In genomic region chr9:114894206-114894605, GRCh38 we compare ENCODE assay signal across 10 cellular contexts. TPM values are rescaled to one million over a fixed set of nuclear protein-coding genes. Genes with fewer than 3 reads are reported as not detected.
DNase-seq lines count a peak whose midpoint lies in the region; ATAC-seq, FAIRE-seq and TF ChIP-seq lines count a peak whose summit lies in the region.
"Had no signal": no experiment of that assay in that cellular context is flagged by ENCODE, and none has a peak within 500 bp of the region (broad histone marks: within the 10 kb centered on the region; RNA-seq: fewer than 3 reads in every experiment).

No MANE protein-coding gene starts in this region.

- CTCF ChIA-PET in activated CD4-positive, alpha-beta T cell treated with anti-CD3 and anti-CD28 coated beads, Interleukin-2, amount 10 ng/mL, durations not matched to agents 7 days and 5 days (lab: Charles Lee): interaction anchor here (0.6 to 1.3 kb wide), 4 partner anchors 15 to 240 kb away, joined by 3 to 4 read pairs (median 4); no protein-coding TSS in a partner anchor
- CTCF ChIA-PET in endothelial cell of umbilical vein (lab: Charles Lee): interaction anchor here (1.0 to 6.9 kb wide), 3 partner anchors 14 to 115 kb away, joined by 3 to 81 read pairs (median 8); no protein-coding TSS in a partner anchor

- DNase-seq in activated CD4-positive, alpha-beta T cell treated with anti-CD3 and anti-CD28 coated beads, Interleukin-2, amount 10 ng/mL, durations not matched to agents 7 days and 5 days: no peak
- no peak for DNase-seq in activated CD4-positive, alpha-beta T cell treated with anti-CD3 and anti-CD28 coated beads for 4 hours
- DNase-seq in Peyer's patch (no peak), endothelial cell of umbilical vein (ENCODE audit: low read depth, low spot score) (no peak), C1 segment of cervical spinal cord (lab: John Stamatoyannopoulos, UW) (no peak), sciatic nerve (ENCODE audit: low spot score) (no peak)
- DNase-seq: hippocampal formation had no signal

- TF ChIP-seq POLR2A in Peyer's patch (IDR thresholded peaks at IDR 0.05) (no peak), endothelial cell of umbilical vein (IDR thresholded peaks at IDR 0.05; ENCODE audit: low read depth, low read length) (no peak)

- H3K9me3 ChIP-seq in Peyer's patch (no peaks in the 10 kb centered on the region), endothelial cell of umbilical vein (replicated peaks; ENCODE audit: control insufficient read depth, insufficient read depth, low read length) (no peaks in the 10 kb centered on the region), skeletal muscle satellite cell (replicated peaks; ENCODE audit: low read length) (no peaks in the 10 kb centered on the region)

- dilution Hi-C loops in endothelial cell of umbilical vein (cut with MboI; ENCODE audit: extremely low pct_ligation_motif_present, low sequenced_read_pairs): no loop called here

- H3K27ac Mint-ChIP-seq in activated CD4-positive, alpha-beta T cell treated with anti-CD3 and anti-CD28 coated beads, Interleukin-2, amount 10 ng/mL, durations not matched to agents 7 days and 5 days: peak overlapping the region; percentile 22

- H3K4me1 Mint-ChIP-seq in activated CD4-positive, alpha-beta T cell treated with anti-CD3 and anti-CD28 coated beads, Interleukin-2, amount 10 ng/mL, durations not matched to agents 7 days and 5 days: peaks cover 58% of the 10 kb centered on the region

- no peaks in the 10 kb centered on the region for H4K20me1 ChIP-seq in endothelial cell of umbilical vein (replicated peaks; ENCODE audit: control insufficient read depth, extremely low read depth, insufficient read depth, low read length)

- no peak overlapping the region for H2AFZ ChIP-seq in endothelial cell of umbilical vein (ENCODE audit: low read depth, low read length)

- TF ChIP-seq CTCF in Peyer's patch (IDR thresholded peaks at IDR 0.05) (no peak), endothelial cell of umbilical vein (IDR thresholded peaks at IDR 0.05; ENCODE audit: extremely low read depth in 1 of 2, insufficient read depth in 1 of 2, low read depth in 1 of 2, low read length in 2 of 2) (no peak)

- peaks cover 31% of the 10 kb centered on the region for H3K9me3 Mint-ChIP-seq in activated CD4-positive, alpha-beta T cell treated with anti-CD3 and anti-CD28 coated beads, Interleukin-2, amount 10 ng/mL, durations not matched to agents 7 days and 5 days

- H3K36me3 ChIP-seq in Peyer's patch: no peaks in the 10 kb centered on the region
- H3K36me3 ChIP-seq in endothelial cell of umbilical vein (ENCODE audit: control insufficient read depth in 2 of 2, extremely low read depth in 1 of 2, insufficient read depth in 2 of 2, low read length in 2 of 2): no peaks in the 10 kb centered on the region
- no peaks in the 10 kb centered on the region for H3K36me3 ChIP-seq in skeletal muscle satellite cell (ENCODE audit: insufficient read depth, low read length)

- intact Hi-C loops in endothelial cell of umbilical vein (cut with micrococcal nuclease): no loop called here
- intact Hi-C loops in sciatic nerve (cut with DNase I): no loop called here

- POLR2A ChIA-PET in activated CD4-positive, alpha-beta T cell treated with anti-CD3 and anti-CD28 coated beads, Interleukin-2, amount 10 ng/mL, durations not matched to agents 7 days and 5 days (lab: Charles Lee): interaction anchor here (0.6 kb wide), 1 partner anchor 15 kb away, joined by 4 read pairs; no protein-coding TSS in a partner anchor
- POLR2A ChIA-PET in endothelial cell of umbilical vein (lab: Charles Lee): interaction anchor here (1.0 to 1.6 kb wide), 2 partner anchors 89 to 115 kb away, joined by 3 to 6 read pairs; partner anchors contain the start of gene TNFSF15

- H3K79me2 ChIP-seq in endothelial cell of umbilical vein (ENCODE audit: control insufficient read depth, insufficient read depth, low read length): no peaks in the 10 kb centered on the region

- TSS peak; percentile 76 for BruUV-seq in endothelial cell of umbilical vein (replicated peaks; lab: Mats Ljungman, UMichigan)

- no peaks in the 10 kb centered on the region for H3K9me1 ChIP-seq in endothelial cell of umbilical vein (replicated peaks; ENCODE audit: control insufficient read depth, extremely low read depth, insufficient read depth, low read length)

- H3K27me3 Mint-ChIP-seq in activated CD4-positive, alpha-beta T cell treated with anti-CD3 and anti-CD28 coated beads, Interleukin-2, amount 10 ng/mL, durations not matched to agents 7 days and 5 days: no peaks in the 10 kb centered on the region

- ATAC-seq in HG03097 (IDR thresholded peaks at IDR 0.05; ENCODE audit: low FRiP score, unreplicated experiment) (no peak), sciatic nerve (no peak)

- H3K27me3 ChIP-seq in Peyer's patch (no peaks in the 10 kb centered on the region), endothelial cell of umbilical vein (ENCODE audit: control insufficient read depth in 2 of 2, insufficient read depth in 2 of 2, low read length in 2 of 2) (no peaks in the 10 kb centered on the region), skeletal muscle satellite cell (ENCODE audit: control insufficient read depth, insufficient read depth, low read length) (no peaks in the 10 kb centered on the region)

- no peak overlapping the region for H3K4me3 Mint-ChIP-seq in activated CD4-positive, alpha-beta T cell treated with anti-CD3 and anti-CD28 coated beads, Interleukin-2, amount 10 ng/mL, durations not matched to agents 7 days and 5 days

- peaks cover 0 to 13% (median 2%) of the 10 kb centered on the region in 4 donors for H3K4me1 ChIP-seq in Peyer's patch
- peaks cover 58% of the 10 kb centered on the region for H3K4me1 ChIP-seq in endothelial cell of umbilical vein (ENCODE audit: control insufficient read depth, extremely low read depth, insufficient read depth, low read length)
- H3K4me1 ChIP-seq in skeletal muscle satellite cell (ENCODE audit: control insufficient read depth, insufficient read depth, low read length): peaks cover 45% of the 10 kb centered on the region

- H3K9ac ChIP-seq in endothelial cell of umbilical vein (replicated peaks; ENCODE audit: extremely low read depth, insufficient read depth, low read length) (peak overlapping the region; percentile 87), skeletal muscle satellite cell (ENCODE audit: low read depth, low read length) (peak overlapping the region; percentile 30)

- H3K4me2 ChIP-seq in endothelial cell of umbilical vein (ENCODE audit: insufficient read depth, low read length) (peak overlapping the region; percentile 39), skeletal muscle satellite cell (ENCODE audit: low read length) (no peak overlapping the region)

- H3K4me3 ChIP-seq in Peyer's patch (no peak overlapping the region), endothelial cell of umbilical vein (replicated peaks in 1 of 3; ENCODE audit: insufficient read depth in 1 of 3, low read depth in 1 of 3, low read length in 3 of 3) (peak overlapping the region in 1 of 3 experiments; percentile 2), skeletal muscle satellite cell (ENCODE audit: low read length) (no peak overlapping the region)

- no peak for FAIRE-seq in endothelial cell of umbilical vein (lab: Jason Lieb, UNC)

- H3K36me3 Mint-ChIP-seq in activated CD4-positive, alpha-beta T cell treated with anti-CD3 and anti-CD28 coated beads, Interleukin-2, amount 10 ng/mL, durations not matched to agents 7 days and 5 days (ENCODE audit: low read depth): peaks cover 61% of the 10 kb centered on the region

- H3K27ac ChIP-seq in Peyer's patch: peak overlapping the region in 3 of 4 donors; percentile 7 to 22 (median 11)
- H3K27ac ChIP-seq in endothelial cell of umbilical vein (ENCODE audit: insufficient read depth, low read depth, low read length): peak overlapping the region; percentile 100

TF ChIP-seq in endothelial cell of umbilical vein, 7 proteins besides CTCF, POLR2A, EP300 and RAD21:
- TF ChIP-seq FOS (IDR thresholded peaks at IDR 0.05; ENCODE audit: borderline replicate concordance, insufficient read depth, low read length): no peak
- no peak for TF ChIP-seq MAX (IDR thresholded peaks at IDR 0.05; ENCODE audit: insufficient read depth, insufficient read length)
- no peak for TF ChIP-seq POLR2AphosphoS5 (IDR thresholded peaks at IDR 0.05; ENCODE audit: insufficient read depth, low read depth, low read length)
- no peak for TF ChIP-seq GATA2 (IDR thresholded peaks at IDR 0.05; ENCODE audit: insufficient read depth, insufficient read length, low read depth, low read length)
- no peak for TF ChIP-seq EZH2 (IDR thresholded peaks at IDR 0.05; ENCODE audit: borderline replicate concordance, low read depth, low read length, severe bottlenecking)
- no peak for TF ChIP-seq JUN (IDR thresholded peaks at IDR 0.05; ENCODE audit: borderline replicate concordance, insufficient read depth, insufficient read length, low read depth)
- TF ChIP-seq MYC (IDR thresholded peaks at IDR 0.05; ENCODE audit: low read depth, low read length): no peak

RNA-seq across cellular contexts. Expression of gene TNFSF8, which starts 36.2 kb away (rescaled TPM):
- total RNA-seq in activated CD4-positive, alpha-beta T cell treated with anti-CD3 and anti-CD28 coated beads, Interleukin-2, amount 10 ng/mL, durations not matched to agents 7 days and 5 days: 10 to 100 TPM; 76.2 to 88.8 TPM
- 10 to 100 TPM in 1 of 4 donors, 1 to 10 TPM in 3; 2.1 to 11.6 (median 4.7) TPM for total RNA-seq in Peyer's patch
- not detected in 2 replicates for total RNA-seq in endothelial cell of umbilical vein
- not detected in 2 replicates for polyA plus RNA-seq in endothelial cell of umbilical vein
- 0.03 TPM in 1 of 2 replicates, not detected in the other for polyA plus RNA-seq in endothelial cell of umbilical vein (2011; cell fraction: cytosol; rRNA removed)
- 0.55 TPM in 1 of 2 replicates, not detected in the other for polyA plus RNA-seq in endothelial cell of umbilical vein (2011; cell fraction: nucleus; rRNA removed)
- not detected in 2 replicates for polyA plus RNA-seq in endothelial cell of umbilical vein (2012)
- polyA minus RNA-seq in endothelial cell of umbilical vein: not detected in 2 replicates
- polyA minus RNA-seq in endothelial cell of umbilical vein (2011; cell fraction: cytosol; rRNA and poly(A)+ RNA removed): not detected
- polyA minus RNA-seq in endothelial cell of umbilical vein (2011; cell fraction: nucleus; rRNA and poly(A)+ RNA removed): 0.77 and 1.1 TPM in 2 replicates
- total RNA-seq in skeletal muscle satellite cell (2012; rRNA removed): not detected in 2 replicates
- total RNA-seq in sciatic nerve: 3.1 TPM
- polyA plus RNA-seq: neural cell had no signal

Comparison
In these comparisons a context has a peak if more than half of its experiments do, and no peak if none do; other contexts are left out.
1. RNA of gene TNFSF8, which starts 36.2 kb away (total RNA-seq): 76.2 to 88.8 TPM in activated CD4-positive, alpha-beta T cell treated with anti-CD3 and anti-CD28 coated beads, Interleukin-2, amount 10 ng/mL, durations not matched to agents 7 days and 5 days; 2.1 to 11.6 TPM in Peyer's patch, 3.1 TPM in sciatic nerve (single experiment) and not detected in endothelial cell of umbilical vein; every median in the first group is over 4 times any median in the second.